14 cellular contexts compared by ENCODE assay signal in genomic region chr22:19110064-19110458, GRCh38. TPM values are rescaled to one million over a fixed set of nuclear protein-coding genes. Genes with fewer than 3 reads are reported as not detected.
DNase-seq lines count a peak whose midpoint lies in the region; ATAC-seq, FAIRE-seq and TF ChIP-seq lines count a peak whose summit lies in the region.
"Had no signal": no experiment of that assay in that cellular context is flagged by ENCODE, and none has a peak within 500 bp of the region (broad histone marks: within the 10 kb centered on the region; RNA-seq: fewer than 3 reads in every experiment).

No MANE protein-coding gene starts in this region.

- CTCF ChIA-PET in mammary epithelial cell (lab: Charles Lee; ENCODE audit: low non-redundant PET): no interaction called here

- TF ChIP-seq CTCF in Loucy (conservative IDR thresholded peaks at IDR 0.05; ENCODE audit: low read length) (no peak), mammary epithelial cell (conservative IDR thresholded peaks at IDR 0.05 in 1 of 2, IDR thresholded peaks at IDR 0.05 in 1 of 2; ENCODE audit: extremely low read depth in 1 of 2, insufficient read depth in 1 of 2, low read depth in 1 of 2, low read length in 2 of 2) (no peak), nephron progenitor cell (IDR thresholded peaks at IDR 0.05) (no peak), kidney (IDR thresholded peaks at IDR 0.05; ENCODE audit: borderline replicate concordance, extremely low read depth, insufficient read depth) (no peak)

- in situ Hi-C loops in mammary epithelial cell (cut with MboI; ENCODE audit: low sequenced_read_pairs in 2 of 2): no loop called here

- H3K36me3 Mint-ChIP-seq in CD4-positive, CD25-positive, alpha-beta regulatory T cell: peaks cover 14% of the 10 kb centered on the region
- H3K36me3 Mint-ChIP-seq in nephron progenitor cell (ENCODE audit: low read depth): peaks cover 6% of the 10 kb centered on the region

- H3K36me3 ChIP-seq in CD4-positive, CD25-positive, alpha-beta regulatory T cell (ENCODE audit: control insufficient read depth, insufficient read depth, low read length): peaks cover 8% of the 10 kb centered on the region
- H3K36me3 ChIP-seq in Loucy (ENCODE audit: insufficient read depth, low read length) (no peaks in the 10 kb centered on the region; the same call in 1 of the 2 replicates), mammary epithelial cell (ENCODE audit: insufficient read depth, low read length) (no peaks in the 10 kb centered on the region), kidney (ENCODE audit: control insufficient read depth in 1 of 2, insufficient read depth in 2 of 2, low read length in 2 of 2) (no peaks in the 10 kb centered on the region)
- H3K36me3 ChIP-seq: ascending aorta had no signal

- peak overlapping the region; percentile 88 for H3K4me3 ChIP-seq in CD4-positive, CD25-positive, alpha-beta regulatory T cell (ENCODE audit: low read depth, low read length)
- H3K4me3 ChIP-seq in Loucy (ENCODE audit: low read length, poor library complexity, severe bottlenecking) (no peak overlapping the region), mammary epithelial cell (replicated peaks in 1 of 3; ENCODE audit: insufficient read depth in 1 of 3, low read depth in 2 of 3, low read length in 3 of 3) (peak overlapping the region in 1 of 3 experiments; percentile 4), kidney (ENCODE audit: low read length in 2 of 2) (no peak overlapping the region)
- H3K4me3 ChIP-seq: ascending aorta had no signal

- H3K79me2 ChIP-seq in Loucy (ENCODE audit: insufficient read depth, low read length) (peaks cover 82% of the 10 kb centered on the region), mammary epithelial cell (ENCODE audit: insufficient read depth, low read length) (peaks cover 93% of the 10 kb centered on the region)

- peaks cover 11 to 84% (median 55%) of the 10 kb centered on the region in 4 donors for H3K4me1 Mint-ChIP-seq in CD4-positive, CD25-positive, alpha-beta regulatory T cell
- H3K4me1 Mint-ChIP-seq in nephron progenitor cell: peaks cover 30% of the 10 kb centered on the region

- no peaks in the 10 kb centered on the region for H3K9me2 ChIP-seq in Loucy (replicated peaks; ENCODE audit: low read depth, low read length)

- BruUV-seq in mammary epithelial cell (replicated peaks; lab: Mats Ljungman, UMichigan): no TSS peak

- peaks cover 78% of the 10 kb centered on the region for H3K4me1 ChIP-seq in CD4-positive, CD25-positive, alpha-beta regulatory T cell (ENCODE audit: control insufficient read depth, insufficient read depth, low read length, poor library complexity, severe bottlenecking)
- H3K4me1 ChIP-seq in Loucy (ENCODE audit: insufficient read depth, low read length, poor library complexity, severe bottlenecking) (peaks cover 19% of the 10 kb centered on the region), mammary epithelial cell (ENCODE audit: insufficient read depth, low read length) (peaks cover 20% of the 10 kb centered on the region), kidney (ENCODE audit: control insufficient read depth in 1 of 2, insufficient read depth in 1 of 2, low read depth in 1 of 2, low read length in 2 of 2) (peaks cover 0 to 11% of the 10 kb centered on the region in 2 donors)

- dilution Hi-C loops in mammary epithelial cell (cut with HindIII; ENCODE audit: low sequenced_read_pairs): no loop called here

- peak overlapping the region; percentile 65 to 90 (median 86) for H3K4me3 Mint-ChIP-seq in CD4-positive, CD25-positive, alpha-beta regulatory T cell
- H3K4me3 Mint-ChIP-seq in nephron progenitor cell: no peak overlapping the region

- H3K27me3 Mint-ChIP-seq in CD4-positive, CD25-positive, alpha-beta regulatory T cell: no peaks in the 10 kb centered on the region
- no peaks in the 10 kb centered on the region for H3K27me3 Mint-ChIP-seq in nephron progenitor cell (ENCODE audit: low read depth, poor library complexity)

- peak in 1 of 3 donors; percentile 41 for DNase-seq in CD4-positive, CD25-positive, alpha-beta regulatory T cell
- DNase-seq in mammary epithelial cell: no peak
- DNase-seq in nephron progenitor cell: no peak
- no peak for DNase-seq in iPS-NIHi7 (ENCODE audit: extremely low spot score)
- no peak for DNase-seq in kidney
- no peak for DNase-seq in DMS53 (lab: John Stamatoyannopoulos, UW)
- DNase-seq: Calu3, T1000 had no signal

- H3K27ac ChIP-seq in CD4-positive, CD25-positive, alpha-beta regulatory T cell (ENCODE audit: insufficient read depth, low read length, poor library complexity, severe bottlenecking): peak overlapping the region; percentile 93
- peak overlapping the region; percentile 88 for H3K27ac ChIP-seq in mammary epithelial cell (ENCODE audit: insufficient read depth, low read depth, low read length)
- H3K27ac ChIP-seq in kidney (ENCODE audit: low read depth in 2 of 2, low read length in 2 of 2): no peak overlapping the region
- H3K27ac ChIP-seq: ascending aorta had no signal

- no peaks in the 10 kb centered on the region for H3K27me3 ChIP-seq in CD4-positive, CD25-positive, alpha-beta regulatory T cell (ENCODE audit: control insufficient read depth, insufficient read depth, low read length)
- H3K27me3 ChIP-seq in Loucy (ENCODE audit: insufficient read depth, low read length, poor library complexity, severe bottlenecking): no peaks in the 10 kb centered on the region
- no peaks in the 10 kb centered on the region for H3K27me3 ChIP-seq in mammary epithelial cell (ENCODE audit: insufficient read depth, low read length)
- H3K27me3 ChIP-seq: ascending aorta had no signal

- H3K4me2 ChIP-seq in Loucy (ENCODE audit: low read depth, low read length, poor library complexity, severe bottlenecking) (peak overlapping the region; percentile 56), mammary epithelial cell (ENCODE audit: insufficient read depth, low read depth, low read length) (peak overlapping the region; percentile 76)

- no peak for FAIRE-seq in kidney (lab: Jason Lieb, UNC)
- FAIRE-seq: HTR-8/SVneo had no signal

- intact Hi-C loops in mammary epithelial cell (cut with micrococcal nuclease) (no loop called here), kidney (cut with DNase I) (no loop called here)

- H3K9me3 Mint-ChIP-seq in CD4-positive, CD25-positive, alpha-beta regulatory T cell: no peaks in the 10 kb centered on the region
- H3K9me3 Mint-ChIP-seq in nephron progenitor cell: no peaks in the 10 kb centered on the region

- no peak overlapping the region for H3K9ac ChIP-seq in Loucy (ENCODE audit: low read depth, low read length, poor library complexity, severe bottlenecking)
- peak overlapping the region; percentile 67 for H3K9ac ChIP-seq in mammary epithelial cell (ENCODE audit: insufficient read depth, low read length)
- H3K9ac ChIP-seq in kidney (ENCODE audit: low read length in 2 of 2): no peak overlapping the region

- H2AFZ ChIP-seq in Loucy (ENCODE audit: low read length): no peak overlapping the region
- H2AFZ ChIP-seq in mammary epithelial cell (ENCODE audit: low read depth, low read length): no peak overlapping the region

- H3K27ac Mint-ChIP-seq in CD4-positive, CD25-positive, alpha-beta regulatory T cell: peak overlapping the region; percentile 99
- peak overlapping the region; percentile 18 for H3K27ac Mint-ChIP-seq in nephron progenitor cell

- peaks cover 31% of the 10 kb centered on the region for H4K20me1 ChIP-seq in Loucy (ENCODE audit: insufficient read depth, low read length, poor library complexity, severe bottlenecking)
- peaks cover 6% of the 10 kb centered on the region for H4K20me1 ChIP-seq in mammary epithelial cell (ENCODE audit: insufficient read depth, low read length)

- H3K9me3 ChIP-seq in CD4-positive, CD25-positive, alpha-beta regulatory T cell (ENCODE audit: control insufficient read depth in 2 of 2, low read length in 2 of 2): no peaks in the 10 kb centered on the region
- H3K9me3 ChIP-seq in Loucy (ENCODE audit: insufficient read depth, low read depth, low read length) (no peaks in the 10 kb centered on the region), mammary epithelial cell (replicated peaks; ENCODE audit: insufficient read depth, low read length) (no peaks in the 10 kb centered on the region), kidney (ENCODE audit: control insufficient read depth in 1 of 2, low read length in 2 of 2) (no peaks in the 10 kb centered on the region)
- H3K9me3 ChIP-seq: ascending aorta had no signal

- no peaks in the 10 kb centered on the region for H3F3A ChIP-seq in Loucy (ENCODE audit: low read depth)

- 51% methylated on average over 4 of the region's 4 CpGs for WGBS in mammary epithelial cell (ENCODE audit: low coverage, missing lambda C conversion rate)

- ATAC-seq in CD4-positive, CD25-positive, alpha-beta regulatory T cell (ENCODE audit: low read depth in 2 of 2): no peak
- no peak for ATAC-seq in HG02970 (IDR thresholded peaks at IDR 0.05; ENCODE audit: low FRiP score, unreplicated experiment)

RNA-seq across cellular contexts. Expression of gene DGCR2, which starts 12.2 kb away (rescaled TPM):
- total RNA-seq in CD4-positive, CD25-positive, alpha-beta regulatory T cell: 58.4 TPM
- polyA plus RNA-seq in CD4-positive, CD25-positive, alpha-beta regulatory T cell: 10 to 100 TPM; 51.8 to 75.2 (median 57.2) TPM
- total RNA-seq in mammary epithelial cell (10 to 100 TPM; 66.1 to 80.9 TPM), kidney (67.7 TPM)
- polyA plus RNA-seq in mammary epithelial cell (66.8 TPM), kidney (ENCODE audit: insufficient read depth, low read depth, low replicate concordance) (37.5 TPM)
- polyA minus RNA-seq in mammary epithelial cell: 107 TPM

RNA-seq across cellular contexts. Expression of gene TSSK2, which starts 21.0 kb away (rescaled TPM):
- total RNA-seq in CD4-positive, CD25-positive, alpha-beta regulatory T cell: not detected
- not detected for polyA plus RNA-seq in CD4-positive, CD25-positive, alpha-beta regulatory T cell
- total RNA-seq in mammary epithelial cell (under 1 TPM in 1 of 2 donors, not detected in 1; 0.16 TPM), kidney (not detected)
- polyA plus RNA-seq in mammary epithelial cell (not detected), kidney (ENCODE audit: insufficient read depth, low read depth, low replicate concordance) (not detected)
- polyA minus RNA-seq in mammary epithelial cell: not detected
- total RNA-seq: ascending aorta, Calu3, glomerular endothelial cell had no signal
- polyA plus RNA-seq: neural cell had no signal

RNA-seq across cellular contexts. Expression of gene ESS2, which starts 34.4 kb away (rescaled TPM):
- 47.3 TPM for total RNA-seq in CD4-positive, CD25-positive, alpha-beta regulatory T cell
- 10 to 100 TPM in 3 of 4 donors, 1 to 10 TPM in 1; 10.0 to 12.5 (median 11.2) TPM for polyA plus RNA-seq in CD4-positive, CD25-positive, alpha-beta regulatory T cell
- total RNA-seq in mammary epithelial cell: 10 to 100 TPM; 12.0 to 17.6 TPM
- polyA plus RNA-seq in mammary epithelial cell: 14.6 TPM
- polyA minus RNA-seq in mammary epithelial cell: 8.0 TPM
- total RNA-seq in kidney: 14.3 TPM
- polyA plus RNA-seq in kidney (ENCODE audit: insufficient read depth, low read depth, low replicate concordance): 15.3 TPM

RNA-seq across cellular contexts. Expression of gene GSC2, which starts 40.0 kb away (rescaled TPM):
- not detected for total RNA-seq in CD4-positive, CD25-positive, alpha-beta regulatory T cell
- polyA plus RNA-seq in CD4-positive, CD25-positive, alpha-beta regulatory T cell: not detected
- total RNA-seq in mammary epithelial cell (not detected), kidney (not detected)
- polyA plus RNA-seq in mammary epithelial cell (not detected), kidney (ENCODE audit: insufficient read depth, low read depth, low replicate concordance) (not detected)
- not detected for polyA minus RNA-seq in mammary epithelial cell
- total RNA-seq: ascending aorta, Calu3, glomerular endothelial cell had no signal
- polyA plus RNA-seq: neural cell had no signal

Comparison
In these comparisons a context has a peak if more than half of its experiments do, and no peak if none do; other contexts are left out.
1. H3K27ac ChIP-seq: peak in CD4-positive, CD25-positive, alpha-beta regulatory T cell (single experiment) and mammary epithelial cell (single experiment); none in kidney (0 of 2).